In genomic region chr1:171467626-171468025, GRCh38 we compare ENCODE assay signal across 2 cellular contexts.
TF ChIP-seq lines count a peak whose summit lies in the region.

No MANE protein-coding gene starts in this region.

TF ChIP-seq in SK-N-SH, 30 proteins besides CTCF, POLR2A, EP300 and RAD21 (continued from another document):
- TF ChIP-seq, protein P1, sequence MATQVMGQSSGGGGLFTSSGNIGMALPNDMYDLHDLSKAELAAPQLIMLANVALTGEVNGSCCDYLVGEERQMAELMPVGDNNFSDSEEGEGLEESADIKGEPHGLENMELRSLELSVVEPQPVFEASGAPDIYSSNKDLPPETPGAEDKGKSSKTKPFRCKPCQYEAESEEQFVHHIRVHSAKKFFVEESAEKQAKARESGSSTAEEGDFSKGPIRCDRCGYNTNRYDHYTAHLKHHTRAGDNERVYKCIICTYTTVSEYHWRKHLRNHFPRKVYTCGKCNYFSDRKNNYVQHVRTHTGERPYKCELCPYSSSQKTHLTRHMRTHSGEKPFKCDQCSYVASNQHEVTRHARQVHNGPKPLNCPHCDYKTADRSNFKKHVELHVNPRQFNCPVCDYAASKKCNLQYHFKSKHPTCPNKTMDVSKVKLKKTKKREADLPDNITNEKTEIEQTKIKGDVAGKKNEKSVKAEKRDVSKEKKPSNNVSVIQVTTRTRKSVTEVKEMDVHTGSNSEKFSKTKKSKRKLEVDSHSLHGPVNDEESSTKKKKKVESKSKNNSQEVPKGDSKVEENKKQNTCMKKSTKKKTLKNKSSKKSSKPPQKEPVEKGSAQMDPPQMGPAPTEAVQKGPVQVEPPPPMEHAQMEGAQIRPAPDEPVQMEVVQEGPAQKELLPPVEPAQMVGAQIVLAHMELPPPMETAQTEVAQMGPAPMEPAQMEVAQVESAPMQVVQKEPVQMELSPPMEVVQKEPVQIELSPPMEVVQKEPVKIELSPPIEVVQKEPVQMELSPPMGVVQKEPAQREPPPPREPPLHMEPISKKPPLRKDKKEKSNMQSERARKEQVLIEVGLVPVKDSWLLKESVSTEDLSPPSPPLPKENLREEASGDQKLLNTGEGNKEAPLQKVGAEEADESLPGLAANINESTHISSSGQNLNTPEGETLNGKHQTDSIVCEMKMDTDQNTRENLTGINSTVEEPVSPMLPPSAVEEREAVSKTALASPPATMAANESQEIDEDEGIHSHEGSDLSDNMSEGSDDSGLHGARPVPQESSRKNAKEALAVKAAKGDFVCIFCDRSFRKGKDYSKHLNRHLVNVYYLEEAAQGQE (IDR thresholded peaks at IDR 0.05; ENCODE audit: low read depth, low read length): no peak
- TF ChIP-seq, protein P2, sequence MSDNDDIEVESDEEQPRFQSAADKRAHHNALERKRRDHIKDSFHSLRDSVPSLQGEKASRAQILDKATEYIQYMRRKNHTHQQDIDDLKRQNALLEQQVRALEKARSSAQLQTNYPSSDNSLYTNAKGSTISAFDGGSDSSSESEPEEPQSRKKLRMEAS (IDR thresholded peaks at IDR 0.05; ENCODE audit: low read depth): no peak
- TF ChIP-seq RXRA (IDR thresholded peaks at IDR 0.05; ENCODE audit: borderline replicate concordance, low read depth): no peak
- no peak for TF ChIP-seq USF2 (IDR thresholded peaks at IDR 0.05; ENCODE audit: borderline replicate concordance, low read depth, low read length)
- TF ChIP-seq RFX5 (IDR thresholded peaks at IDR 0.05; ENCODE audit: low read length): no peak
- TF ChIP-seq EZH2phosphoT487 (IDR thresholded peaks at IDR 0.05; ENCODE audit: borderline replicate concordance, low read depth): no peak
- TF ChIP-seq RCOR1 (IDR thresholded peaks at IDR 0.05; ENCODE audit: low read length): no peak
- TF ChIP-seq CHD2 (IDR thresholded peaks at IDR 0.05; ENCODE audit: low read length, partially characterized antibody): no peak
- TF ChIP-seq NRF1 (IDR thresholded peaks at IDR 0.05; ENCODE audit: low read depth, low read length): no peak
- no peak for TF ChIP-seq SMC3 (IDR thresholded peaks at IDR 0.05; ENCODE audit: low read depth, low read length)
- TF ChIP-seq NFIC (IDR thresholded peaks at IDR 0.05; ENCODE audit: borderline replicate concordance): no peak

TF ChIP-seq in SK-N-SH treated with all-trans-retinoic acid at 6 μM for 48 hours, 23 proteins besides CTCF, POLR2A, EP300 and RAD21 (continued from another document):
- TF ChIP-seq, protein P3, sequence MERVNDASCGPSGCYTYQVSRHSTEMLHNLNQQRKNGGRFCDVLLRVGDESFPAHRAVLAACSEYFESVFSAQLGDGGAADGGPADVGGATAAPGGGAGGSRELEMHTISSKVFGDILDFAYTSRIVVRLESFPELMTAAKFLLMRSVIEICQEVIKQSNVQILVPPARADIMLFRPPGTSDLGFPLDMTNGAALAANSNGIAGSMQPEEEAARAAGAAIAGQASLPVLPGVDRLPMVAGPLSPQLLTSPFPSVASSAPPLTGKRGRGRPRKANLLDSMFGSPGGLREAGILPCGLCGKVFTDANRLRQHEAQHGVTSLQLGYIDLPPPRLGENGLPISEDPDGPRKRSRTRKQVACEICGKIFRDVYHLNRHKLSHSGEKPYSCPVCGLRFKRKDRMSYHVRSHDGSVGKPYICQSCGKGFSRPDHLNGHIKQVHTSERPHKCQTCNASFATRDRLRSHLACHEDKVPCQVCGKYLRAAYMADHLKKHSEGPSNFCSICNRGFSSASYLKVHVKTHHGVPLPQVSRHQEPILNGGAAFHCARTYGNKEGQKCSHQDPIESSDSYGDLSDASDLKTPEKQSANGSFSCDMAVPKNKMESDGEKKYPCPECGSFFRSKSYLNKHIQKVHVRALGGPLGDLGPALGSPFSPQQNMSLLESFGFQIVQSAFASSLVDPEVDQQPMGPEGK (CRISPR knock-in tag; IDR thresholded peaks at IDR 0.05; ENCODE audit: borderline replicate concordance): no peak
- TF ChIP-seq ESRRG (CRISPR knock-in tag; IDR thresholded peaks at IDR 0.05) (no peak), TSHZ2 (CRISPR knock-in tag; IDR thresholded peaks at IDR 0.05) (no peak), OSR1 (CRISPR knock-in tag; IDR thresholded peaks at IDR 0.05) (no peak), SNAI2 (CRISPR knock-in tag; IDR thresholded peaks at IDR 0.05) (no peak)
